In the genomic region with DNA sequence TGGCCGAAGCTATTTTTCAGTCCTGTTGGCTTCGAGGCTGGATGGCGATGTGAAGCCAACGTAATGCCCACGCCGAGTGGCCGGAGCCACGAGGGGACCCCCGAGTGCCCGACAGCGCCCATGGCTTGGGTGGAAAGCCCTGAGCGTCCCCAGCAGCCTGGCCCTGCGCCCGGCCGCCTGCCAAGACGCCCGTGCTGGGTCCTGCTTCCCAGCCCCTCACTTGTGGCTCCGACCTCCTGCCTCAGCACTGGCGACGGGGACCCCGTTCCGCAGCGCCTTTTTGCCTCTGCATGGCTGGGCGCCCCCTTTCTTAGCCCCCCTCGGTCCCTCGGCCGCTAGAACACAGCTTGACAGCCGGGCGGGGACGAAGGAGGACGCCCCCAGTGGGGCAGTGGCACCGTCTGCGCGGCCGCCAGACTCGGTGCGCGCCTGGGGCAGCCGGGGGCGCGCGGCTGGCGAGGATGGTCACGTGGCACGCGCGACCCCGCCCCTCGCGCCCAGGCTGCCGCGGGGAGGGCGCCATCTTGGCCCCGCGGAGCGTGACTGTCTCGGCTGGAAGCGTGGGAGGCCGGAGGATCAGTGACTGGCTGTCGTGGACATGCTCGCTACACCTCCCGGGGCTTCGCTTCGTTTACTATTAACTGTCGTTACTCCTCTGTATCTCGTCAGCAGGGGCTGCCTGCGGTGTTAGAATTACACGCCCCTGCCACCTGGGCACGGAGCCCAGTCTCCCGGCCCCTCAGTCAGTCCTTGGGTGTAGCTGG, we compare ENCODE assay signal across 8 cellular contexts. TPM values are rescaled to one million over a fixed set of nuclear protein-coding genes. Genes with fewer than 3 reads are reported as not detected.
DNase-seq lines count a peak whose midpoint lies in the region; ATAC-seq lines count a peak whose summit lies in the region.

No MANE protein-coding gene starts in this region.

- H3K4me1 ChIP-seq in esophagus (ENCODE audit: control insufficient read depth in 2 of 2, insufficient read depth in 2 of 2, low read length in 1 of 2) = peaks cover 0 to 11% of the 10 kb centered on the region in 2 donors
- peaks cover 4% of the 10 kb centered on the region for H3K4me1 ChIP-seq in muscle layer of colon (ENCODE audit: insufficient read depth, low read length)

- DNase-seq in C1 segment of cervical spinal cord (lab: John Stamatoyannopoulos, UW) (peak in 13 of 14 donors; percentile 28 to 83 (median 66)), NOMO-1 treated with DMSO at 0.1 percent for 48 hours (lab: John Stamatoyannopoulos, UW; ENCODE audit: unreplicated experiment) (peak; percentile 59)
- DNase-seq in activated T-cell treated with anti-CD3 and anti-CD28 coated beads, Interleukin-2, amount 50 U/mL, for 1 hour = peak; percentile 82
- peak; percentile 58 to 59 for DNase-seq in stimulated activated CD8-positive, alpha-beta memory T cell treated with anti-CD3 and anti-CD28 coated beads, Interleukin-7, amount 100 ng/mL, for 1 hour (ENCODE audit: low read depth in 2 of 2)

- ATAC-seq in GM19324 (IDR thresholded peaks at IDR 0.05; ENCODE audit: low FRiP score, unreplicated experiment) (peak; percentile 86), HG03442 (IDR thresholded peaks at IDR 0.05; ENCODE audit: unreplicated experiment) (peak; percentile 85)

- H3K9me3 ChIP-seq in esophagus (ENCODE audit: control insufficient read depth in 2 of 2, insufficient read depth in 1 of 2, low read depth in 1 of 2, low read length in 1 of 2) (no peaks in the 10 kb centered on the region), muscle layer of colon (ENCODE audit: low read length) (no peaks in the 10 kb centered on the region)

- H3K36me3 ChIP-seq in esophagus (ENCODE audit: control insufficient read depth in 2 of 2, insufficient read depth in 2 of 2, low read length in 1 of 2) (no peaks in the 10 kb centered on the region), muscle layer of colon (ENCODE audit: insufficient read depth, low read length) (no peaks in the 10 kb centered on the region)

- H3K4me3 ChIP-seq in esophagus (ENCODE audit: low read depth in 1 of 2, low read length in 2 of 2) = peak overlapping the region; percentile 66 to 68
- H3K4me3 ChIP-seq in muscle layer of colon (ENCODE audit: low read depth in 1 of 2, low read length in 2 of 2) = peak overlapping the region; percentile 62 to 84

- H3K27me3 ChIP-seq in esophagus (ENCODE audit: control insufficient read depth in 1 of 2, insufficient read depth in 2 of 2, low read length in 2 of 2) (peaks cover 0 to 5% of the 10 kb centered on the region in 2 donors), muscle layer of colon (ENCODE audit: control insufficient read depth in 1 of 2, insufficient read depth in 2 of 2, low read length in 2 of 2) (peaks cover 0 to 12% of the 10 kb centered on the region in 2 donors)

- H3K9ac ChIP-seq in muscle layer of colon (ENCODE audit: low read length) = peak overlapping the region; percentile 61

- H3K27ac ChIP-seq in esophagus (ENCODE audit: low read depth in 2 of 2, low read length in 1 of 2) (peak overlapping the region; percentile 30 to 45), muscle layer of colon (ENCODE audit: low read depth, low read length) (no peak overlapping the region)

- WGBS in esophagus, 2 donors = 1% methylated on average over 68 to 70 of the region's 70 CpGs

RNA-seq across cellular contexts. Expression of a gene that starts 0.6 kb away (rescaled TPM):
- polyA plus RNA-seq in esophagus = under 1 TPM; 0.22 to 0.42 TPM

RNA-seq across cellular contexts. Expression of a gene that starts 13.2 kb away (rescaled TPM):
- polyA plus RNA-seq in esophagus = 10 to 100 TPM; 14.9 to 37.2 TPM
